In the genomic region with DNA sequence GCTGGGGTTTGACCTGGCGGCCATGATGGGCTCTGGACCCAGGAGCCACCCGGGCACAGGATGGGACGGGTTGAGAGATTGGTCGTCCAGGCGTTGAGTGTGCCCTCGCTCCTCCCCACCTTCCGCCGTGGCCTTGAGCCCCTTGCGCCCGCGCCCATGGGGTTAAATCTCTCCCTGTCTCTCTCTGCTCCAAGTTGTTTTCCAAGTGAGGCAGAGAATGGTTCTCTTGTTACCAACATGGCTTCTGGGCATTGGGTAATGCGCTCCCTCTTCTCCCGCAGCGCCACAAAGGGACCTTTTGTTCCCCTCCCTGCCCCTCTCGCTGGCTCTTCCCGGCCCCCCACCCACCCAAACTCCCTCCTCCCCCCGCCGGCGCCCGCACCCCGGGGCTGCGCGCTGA, we compare ENCODE assay signal across 22 cellular contexts. TPM values are rescaled to one million over a fixed set of nuclear protein-coding genes. Genes with fewer than 3 reads are reported as not detected.
DNase-seq lines count a peak whose midpoint lies in the region; ATAC-seq lines count a peak whose summit lies in the region.
"Had no signal": no experiment of that assay in that cellular context is flagged by ENCODE, and none has a peak within 500 bp of the region (broad histone marks: within the 10 kb centered on the region; RNA-seq: fewer than 3 reads in every experiment).

No MANE protein-coding gene starts in this region.

- no peak overlapping the region for H3K4me3 ChIP-seq in skeletal muscle tissue (ENCODE audit: low read length in 3 of 3)
- H3K4me3 ChIP-seq: colonic mucosa, neural progenitor cell, uterus had no signal

- DNase-seq in Ammon's horn (ENCODE audit: low spot score), result peak; percentile 94
- DNase-seq in anterior cingulate cortex (lab: John Stamatoyannopoulos, UW), result peak in 48 of 58 donors; percentile 29 to 92 (median 71)
- peak; percentile 94 for DNase-seq in medulla oblongata (ENCODE audit: extremely low spot score)
- no peak for DNase-seq in activated CD4-positive, alpha-beta T cell treated with anti-CD3 and anti-CD28 coated beads, Interleukin-2, amount 50 U/mL, for 1 hour
- no peak for DNase-seq in GOT3 (lab: John Stamatoyannopoulos, UW)
- no peak for DNase-seq in NCI-H748 treated with DMSO at 0.1 percent for 48 hours (lab: John Stamatoyannopoulos, UW)
- DNase-seq: activated CD8-positive, alpha-beta T cell treated with anti-CD3 and anti-CD28 coated beads for 36 hours; activated T-cell treated with anti-CD3 and anti-CD28 coated beads, Interleukin-2, amount 50 U/mL, for 1 hour; colonic mucosa; DMS 273 treated with DMSO at 0.1 percent for 48 hours; NCI-H1417; NCI-H524; stimulated activated naive B cell treated with anti-CD40 and anti-IgM and Interleukin-4, amounts not matched to agents 10 μg/mL and 1 μg/mL and 100 μg/mL, for 72 hours; uterus had no signal

- H3K27ac ChIP-seq in skeletal muscle tissue (ENCODE audit: low read depth, low read length), result peak overlapping the region; percentile 36
- H3K27ac ChIP-seq: colonic mucosa, neural progenitor cell, VCaP had no signal

- H3K4me1 ChIP-seq in skeletal muscle tissue (ENCODE audit: control insufficient read depth in 3 of 3, insufficient read depth in 3 of 3, low read length in 3 of 3), result peaks cover 16 to 21% (median 18%) of the 10 kb centered on the region in 3 donors
- H3K4me1 ChIP-seq: colonic mucosa had no signal

- no peaks in the 10 kb centered on the region for H3K36me3 ChIP-seq in skeletal muscle tissue (ENCODE audit: control insufficient read depth in 3 of 3, insufficient read depth in 3 of 3, low read length in 3 of 3)
- H3K36me3 ChIP-seq: colonic mucosa, neural progenitor cell, uterus had no signal

- ATAC-seq in GM18907 (IDR thresholded peaks at IDR 0.05; ENCODE audit: unreplicated experiment), result no peak
- ATAC-seq: activated CD8-positive, alpha-beta T cell treated with anti-CD3 and anti-CD28 coated beads for 36 hours; activated naive CD4-positive, alpha-beta T cell treated with anti-CD3 and anti-CD28 coated beads, Interleukin-2, amount 50 U/mL, for 72 hours; right cardiac atrium; stimulated activated naive B cell treated with anti-CD40 and anti-IgM and Interleukin-4, amounts not matched to agents 10 μg/mL and 1 μg/mL and 100 μg/mL, for 72 hours had no signal

- H3K9ac ChIP-seq in skeletal muscle tissue (ENCODE audit: low read depth in 1 of 3, low read length in 3 of 3), result no peak overlapping the region
- H3K9ac ChIP-seq: neural progenitor cell had no signal

- H3K9me3 ChIP-seq in skeletal muscle tissue (ENCODE audit: control insufficient read depth in 3 of 3, low read length in 3 of 3), result no peaks in the 10 kb centered on the region
- H3K9me3 ChIP-seq: colonic mucosa, uterus had no signal

- peaks cover 0 to 4% (median 0%) of the 10 kb centered on the region in 3 donors for H3K27me3 ChIP-seq in skeletal muscle tissue (ENCODE audit: control insufficient read depth in 3 of 3, insufficient read depth in 3 of 3, low read length in 3 of 3)
- H3K27me3 ChIP-seq: colonic mucosa, neural progenitor cell, uterus had no signal

RNA-seq across cellular contexts. Expression of a gene that starts 18.8 kb away (rescaled TPM):
- total RNA-seq in skeletal muscle tissue, result 8.9 TPM

RNA-seq across cellular contexts. Expression of a gene that starts 45.6 kb away (rescaled TPM):
- 1.0 TPM for total RNA-seq in skeletal muscle tissue
- total RNA-seq: activated CD8-positive, alpha-beta T cell treated with anti-CD3 and anti-CD28 coated beads for 36 hours; H7; Right ventricle myocardium superior had no signal

RNA-seq across cellular contexts. Expression of a gene that starts 54.1 kb away (rescaled TPM):
- 4.2 TPM for total RNA-seq in skeletal muscle tissue
- total RNA-seq: activated CD8-positive, alpha-beta T cell treated with anti-CD3 and anti-CD28 coated beads for 36 hours; activated naive CD4-positive, alpha-beta T cell treated with anti-CD3 and anti-CD28 coated beads, Interleukin-2, amount 50 U/mL, for 72 hours had no signal

Comparison
In these comparisons a context has a peak if more than half of its experiments do, and no peak if none do; other contexts are left out.
1. DNase-seq: peak in Ammon's horn (single experiment), anterior cingulate cortex (48 of 58) and medulla oblongata (single experiment); none in activated CD4-positive, alpha-beta T cell treated with anti-CD3 and anti-CD28 coated beads, Interleukin-2, amount 50 U/mL, for 1 hour (single experiment), GOT3 (single experiment) and NCI-H748 treated with DMSO at 0.1 percent for 48 hours (single experiment).